Comparison of ENCODE assay signal across 22 cellular contexts in the genomic region with DNA sequence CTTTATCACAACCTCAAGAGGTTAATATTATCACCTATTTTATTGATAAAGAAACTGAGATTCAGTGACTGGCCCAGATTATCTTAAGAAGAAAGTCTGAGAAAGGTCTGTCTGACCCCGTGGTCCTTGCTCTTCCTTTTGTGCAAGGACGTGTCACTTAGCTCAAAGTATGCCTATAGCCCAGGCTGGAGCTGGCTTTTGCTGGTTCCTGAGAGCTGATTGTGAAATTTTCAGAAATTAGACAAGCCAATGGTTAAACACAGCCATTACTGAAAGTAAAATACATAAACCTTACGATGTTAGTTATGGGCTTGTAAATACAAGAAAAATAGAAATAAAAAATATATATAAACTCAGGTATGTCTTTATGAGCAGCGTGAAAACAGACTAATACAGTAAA.
A peak's percentile ranks its signal among the peaks of the same experiment; 100 is the strongest.
DNase-seq lines count a peak whose midpoint lies in the region; ATAC-seq, FAIRE-seq and TF ChIP-seq lines count a peak whose summit lies in the region.
"Had no signal": no experiment of that assay in that cellular context is flagged by ENCODE, and none has a peak within 500 bp of the region (broad histone marks: within the 10 kb centered on the region; RNA-seq: fewer than 3 reads in every experiment).

No MANE protein-coding gene starts in this region.

- ATAC-seq in foreskin keratinocyte: no peak
- ATAC-seq in upper lobe of left lung (ENCODE audit: low FRiP score in 2 of 2): no peak
- ATAC-seq in GM19351 (IDR thresholded peaks at IDR 0.05; ENCODE audit: unreplicated experiment): no peak
- ATAC-seq: T-helper 17 cell had no signal

- BruUV-seq in PC-9 (replicated peaks; lab: Mats Ljungman, UMichigan): no TSS peak

- H2AFZ ChIP-seq in PC-9: no peak overlapping the region

- no peaks in the 10 kb centered on the region for H3K9me2 ChIP-seq in PC-9 (ENCODE audit: insufficient read depth)

- peaks cover 39% of the 10 kb centered on the region for H3F3A ChIP-seq in PC-9 (ENCODE audit: insufficient read depth, low read depth)

- POLR2A ChIA-PET in PC-9 (lab: Charles Lee; ENCODE audit: unreplicated experiment): interaction anchor here (0.8 kb wide), 1 partner anchor 9 kb away, joined by 5 read pairs; no protein-coding TSS in a partner anchor

- TF ChIP-seq POLR2A in upper lobe of left lung (IDR thresholded peaks at IDR 0.05): no peak

- H3K36me3 ChIP-seq in PC-9 (ENCODE audit: low read depth) (no peaks in the 10 kb centered on the region), mucosa of stomach (ENCODE audit: control insufficient read depth, insufficient read depth, low read length) (no peaks in the 10 kb centered on the region), upper lobe of left lung (no peaks in the 10 kb centered on the region), small intestine (ENCODE audit: control insufficient read depth in 2 of 2, insufficient read depth in 2 of 2, low read length in 2 of 2) (no peaks in the 10 kb centered on the region)
- H3K36me3 ChIP-seq: Peyer's patch had no signal

- peak overlapping the region; percentile 48 for H3K9ac ChIP-seq in mucosa of stomach (ENCODE audit: low read length)

- no peak for DNase-seq in PC-9
- DNase-seq in foreskin keratinocyte: no peak
- DNase-seq in upper lobe of left lung: peak in 1 of 2 donors; percentile 49
- DNase-seq in small intestine: no peak
- no peak for DNase-seq in activated CD4-positive, alpha-beta T cell treated with anti-CD3 and anti-CD28 coated beads, Interleukin-2, amount 50 U/mL, for 1 hour
- DNase-seq: activated CD4-positive, alpha-beta memory T cell treated with anti-CD3 and anti-CD28 coated beads for 36 hours; activated CD4-positive, CD25-positive, alpha-beta regulatory T cell treated with anti-CD3 and anti-CD28 coated beads, Interleukin-2, amount 50 U/mL, for 72 hours; activated naive CD4-positive, alpha-beta T cell treated with anti-CD3 and anti-CD28 coated beads, Interleukin-2, amount 50 U/mL, for 16 hours; H9; immature natural killer cell; KBM-7; midbrain; NCI-H2029; NCI-H526; NK-92 treated with Interleukin-12 subunit alpha and Interleukin-12 subunit beta, amount 100 ng/mL, for 24 hours; occipital lobe; SHP77; stimulated activated naive CD4-positive, alpha-beta T cell; T-helper 17 cell had no signal

- H3K79me2 ChIP-seq in PC-9 (ENCODE audit: low read depth): no peaks in the 10 kb centered on the region

- 43 to 73% methylated on average over 4 of the region's 4 CpGs for WGBS in upper lobe of left lung, 2 donors
- 77 to 79% (median 77%) methylated on average over 4 of the region's 4 CpGs for WGBS in small intestine, 3 donors

- no peaks in the 10 kb centered on the region for H4K20me1 ChIP-seq in PC-9 (ENCODE audit: insufficient read depth)

- no peak for FAIRE-seq in small intestine (lab: Jason Lieb, UNC)

- H3K9me3 ChIP-seq in PC-9 (ENCODE audit: insufficient read depth, low read depth) (peaks cover 12% of the 10 kb centered on the region; the same call in 1 of the 2 replicates), mucosa of stomach (ENCODE audit: control insufficient read depth, low read length) (no peaks in the 10 kb centered on the region), upper lobe of left lung (peaks cover 0 to 6% (median 2%) of the 10 kb centered on the region in 4 donors), small intestine (ENCODE audit: control insufficient read depth, low read depth) (no peaks in the 10 kb centered on the region)

- intact Hi-C loops in PC-9 (cut with micrococcal nuclease; ENCODE audit: unreplicated experiment): no loop called here

- H3K27me3 ChIP-seq in PC-9 (ENCODE audit: insufficient read depth, low read depth) (no peaks in the 10 kb centered on the region), foreskin keratinocyte (no peaks in the 10 kb centered on the region), mucosa of stomach (ENCODE audit: control insufficient read depth, insufficient read depth, low read length) (no peaks in the 10 kb centered on the region), upper lobe of left lung (no peaks in the 10 kb centered on the region), small intestine (ENCODE audit: control insufficient read depth in 2 of 2, insufficient read depth in 2 of 2, low read length in 2 of 2) (no peaks in the 10 kb centered on the region)
- H3K27me3 ChIP-seq: Peyer's patch had no signal

- peaks cover 45% of the 10 kb centered on the region for H3K4me1 ChIP-seq in PC-9 (replicated peaks; ENCODE audit: insufficient read depth)
- H3K4me1 ChIP-seq in foreskin keratinocyte: peaks cover 13% of the 10 kb centered on the region
- H3K4me1 ChIP-seq in mucosa of stomach (ENCODE audit: control insufficient read depth, insufficient read depth, low read length): peaks cover 29% of the 10 kb centered on the region
- H3K4me1 ChIP-seq in upper lobe of left lung: peaks cover 0 to 11% (median 2%) of the 10 kb centered on the region in 4 donors
- peaks cover 0 to 3% of the 10 kb centered on the region in 2 donors for H3K4me1 ChIP-seq in small intestine (ENCODE audit: control insufficient read depth in 2 of 2, insufficient read depth in 1 of 2, low read depth in 1 of 2, low read length in 1 of 2)
- H3K4me1 ChIP-seq: Peyer's patch had no signal

- TF ChIP-seq CTCF in PC-9 (conservative IDR thresholded peaks at IDR 0.05) (no peak), foreskin keratinocyte (conservative IDR thresholded peaks at IDR 0.05) (no peak), upper lobe of left lung (IDR thresholded peaks at IDR 0.05) (no peak)

- TF ChIP-seq EP300 in upper lobe of left lung (IDR thresholded peaks at IDR 0.05): no peak

- H3K4me2 ChIP-seq in PC-9: peak overlapping the region; percentile 72

- peak overlapping the region; percentile 13; the same call in 1 of the 2 replicates for H3K4me3 ChIP-seq in PC-9
- H3K4me3 ChIP-seq in mucosa of stomach (ENCODE audit: low read length): no peak overlapping the region
- H3K4me3 ChIP-seq in upper lobe of left lung: no peak overlapping the region
- no peak overlapping the region for H3K4me3 ChIP-seq in small intestine (ENCODE audit: low read depth in 1 of 2, low read length in 2 of 2)
- H3K4me3 ChIP-seq: Peyer's patch had no signal

- CTCF ChIA-PET in PC-9 (lab: Charles Lee): interaction anchor here (0.6 to 1.0 kb wide), 2 partner anchors 9 to 603 kb away, joined by 4 to 5 read pairs; no protein-coding TSS in a partner anchor

- H3K27ac ChIP-seq in PC-9 (peak overlapping the region; percentile 94), foreskin keratinocyte (peak overlapping the region; percentile 56), upper lobe of left lung (peak overlapping the region; percentile 51 to 89 (median 82)), small intestine (ENCODE audit: low read depth in 1 of 2, low read length in 1 of 2) (no peak overlapping the region)

Comparison
In these comparisons a context has a peak if more than half of its experiments do, and no peak if none do; other contexts are left out.
1. H3K27ac ChIP-seq: peak in PC-9 (single experiment), foreskin keratinocyte (single experiment) and upper lobe of left lung (4 of 4); none in small intestine (0 of 2).